In the genomic region with DNA sequence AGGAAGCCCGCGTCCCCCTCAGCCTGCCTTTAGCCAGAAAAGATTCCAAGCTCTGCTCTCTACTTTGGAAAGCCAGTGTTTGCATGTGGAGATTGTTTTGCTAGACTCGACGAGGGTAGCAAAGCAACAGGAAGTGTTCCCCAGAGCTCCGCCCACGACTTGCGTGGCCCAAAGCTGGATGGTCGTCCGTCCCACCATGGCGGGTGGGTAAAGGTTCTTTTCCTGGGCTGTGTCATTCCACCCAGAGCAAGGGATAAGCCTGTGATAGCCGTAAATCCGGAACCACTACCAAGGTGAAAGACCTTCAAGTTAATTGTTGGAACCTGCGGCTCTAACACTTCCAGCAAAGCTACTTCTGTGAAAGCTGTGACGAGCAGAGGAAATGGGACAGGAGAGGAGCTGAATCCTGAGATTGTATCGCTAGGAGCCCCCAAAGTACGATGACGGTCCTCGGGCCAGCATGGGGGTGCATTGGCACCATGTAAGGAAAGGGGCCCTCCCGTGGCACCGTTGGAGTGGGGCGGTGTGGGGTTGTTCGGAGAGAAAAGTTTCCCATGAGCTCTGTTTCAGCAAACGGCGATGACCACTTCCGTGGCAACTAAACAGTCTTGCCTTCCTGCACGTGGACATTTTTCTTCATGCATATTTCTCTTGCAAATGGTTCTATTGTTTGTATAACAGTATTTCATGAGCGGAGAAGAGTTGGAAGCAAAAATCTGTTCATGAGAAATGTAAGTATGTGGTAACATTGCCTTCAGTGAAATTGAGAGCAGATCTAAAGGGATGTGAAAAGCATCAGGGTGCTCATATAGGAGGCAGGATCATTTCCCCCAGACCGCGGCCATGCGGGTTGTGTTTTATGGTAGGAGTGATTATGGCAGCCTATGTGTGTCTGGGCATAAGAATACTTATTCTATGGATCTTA, we compare ENCODE assay signal across 8 cellular contexts. TPM values are rescaled to one million over a fixed set of nuclear protein-coding genes. Genes with fewer than 3 reads are reported as not detected.
DNase-seq lines count a peak whose midpoint lies in the region; ATAC-seq, FAIRE-seq and TF ChIP-seq lines count a peak whose summit lies in the region.

No MANE protein-coding gene starts in this region.

- no peaks in the 10 kb centered on the region for H3K79me1 ChIP-seq in neuronal stem cell (ENCODE audit: low read depth, low read length)

- RAD21 ChIA-PET in GM12878 (lab: Charles Lee; ENCODE audit: unreplicated experiment), result interaction anchor here (0.9 to 7.7 kb wide), 11 partner anchors 9 to 396 kb away, joined by 3 to 97 read pairs (median 6); partner anchors contain the start of genes MX1 and MX2

- no peak overlapping the region for H3K14ac ChIP-seq in neuronal stem cell (ENCODE audit: low read length)

- FAIRE-seq in GM12878 (lab: Jason Lieb, UNC), result peak; percentile 88

- DNase-seq in NCI-H2227 (lab: John Stamatoyannopoulos, UW; ENCODE audit: unreplicated experiment) (peak; percentile 51), GM12878 (ENCODE audit: low read depth, low spot score) (peak; percentile 25), neuronal stem cell (ENCODE audit: low spot score) (no peak), hippocampal formation (lab: John Stamatoyannopoulos, UW) (no peak), KBM-7 (no peak)

- no peak overlapping the region for H2BK5ac ChIP-seq in neuronal stem cell (ENCODE audit: low read length)

- H2AK5ac ChIP-seq in neuronal stem cell (ENCODE audit: low read depth, low read length), result no peak overlapping the region

- H3K9me3 ChIP-seq in DOHH2 (ENCODE audit: control insufficient read depth, insufficient read depth, low read length) (no peaks in the 10 kb centered on the region), GM12878 (replicated peaks; ENCODE audit: control insufficient read depth, insufficient read depth, low read length) (no peaks in the 10 kb centered on the region), neuronal stem cell (replicated peaks in 1 of 2; ENCODE audit: control insufficient read depth in 2 of 2, insufficient read depth in 1 of 2, low read depth in 1 of 2, low read length in 2 of 2) (no peaks in the 10 kb centered on the region)

- no peak overlapping the region for H2BK12ac ChIP-seq in neuronal stem cell (ENCODE audit: low read length)

- H4K20me1 ChIP-seq in DOHH2 (ENCODE audit: control insufficient read depth, insufficient read depth, low read depth, low read length), result no peaks in the 10 kb centered on the region
- H4K20me1 ChIP-seq in GM12878 (ENCODE audit: control insufficient read depth, insufficient read depth), result no peaks in the 10 kb centered on the region; the same call in 1 of the 2 replicates

- H3F3A ChIP-seq in DOHH2 (ENCODE audit: control insufficient read depth, insufficient read depth), result 0 out of 2 replicates have a peak, but pooled peaks cover 5% of the 10 kb centered on the region

- peak; percentile 4; the same call in 1 of the 2 replicates for TF ChIP-seq POLR2A in GM12878 (IDR thresholded peaks at IDR 0.05; ENCODE audit: low read depth, low read length)

- BruUV-seq in GM12878 (replicated peaks; lab: Mats Ljungman, UMichigan), result TSS peak; percentile 36

- no peaks in the 10 kb centered on the region for H3K36me3 ChIP-seq in DOHH2 (ENCODE audit: control insufficient read depth, low read length)
- no peaks in the 10 kb centered on the region; a peak in 2 of 4 replicates for H3K36me3 ChIP-seq in GM12878 (ENCODE audit: control insufficient read depth in 2 of 2, insufficient read depth in 2 of 2, low read length in 1 of 2)
- no peaks in the 10 kb centered on the region for H3K36me3 ChIP-seq in neuronal stem cell (replicated peaks in 1 of 2; ENCODE audit: control insufficient read depth in 2 of 2, insufficient read depth in 2 of 2, low read length in 2 of 2)

- H3K4me2 ChIP-seq in DOHH2 (ENCODE audit: low read length) (peak overlapping the region; percentile 93), GM12878 (ENCODE audit: control insufficient read depth, insufficient read depth) (peak overlapping the region; percentile 95), neuronal stem cell (ENCODE audit: insufficient read depth, low read length, poor library complexity, severe bottlenecking) (peak overlapping the region; percentile 72)

- no peak overlapping the region for H4K91ac ChIP-seq in neuronal stem cell (ENCODE audit: low read depth, low read length, poor library complexity)

- H2AFZ ChIP-seq in GM12878 (ENCODE audit: control insufficient read depth, low read depth, low read length), result peak overlapping the region; percentile 47
- H2AFZ ChIP-seq in neuronal stem cell (ENCODE audit: low read length), result no peak overlapping the region

- H3K27me3 ChIP-seq in DOHH2 (ENCODE audit: control insufficient read depth, low read length), result peaks cover 5% of the 10 kb centered on the region; the same call in 1 of the 2 replicates
- H3K27me3 ChIP-seq in GM12878 (replicated peaks in 1 of 2; ENCODE audit: control insufficient read depth in 2 of 2, insufficient read depth in 2 of 2, low read length in 1 of 2), result no peaks in the 10 kb centered on the region
- peaks cover 0 to 17% (median 0%) of the 10 kb centered on the region in 3 experiments for H3K27me3 ChIP-seq in neuronal stem cell (ENCODE audit: control insufficient read depth in 3 of 3, insufficient read depth in 3 of 3, low read depth in 1 of 3, low read length in 3 of 3)

- ATAC-seq in GM12878 (peak; percentile 41), HG02678 (IDR thresholded peaks at IDR 0.05; ENCODE audit: unreplicated experiment) (no peak), GM19035 (IDR thresholded peaks at IDR 0.05; ENCODE audit: unreplicated experiment) (no peak)

- CTCF ChIA-PET in GM12878 (lab: Yijun Ruan, JAX), result interaction anchor here (0.9 to 7.4 kb wide), 13 partner anchors 8 to 112 kb away, joined by 3 to 99 read pairs (median 4); partner anchors contain the start of gene MX1

- H3K4me3 ChIP-seq in DOHH2 (ENCODE audit: low read length) (peak overlapping the region; percentile 78), GM12878 (peak overlapping the region; percentile 75), neuronal stem cell (ENCODE audit: low read length in 2 of 2) (no peak overlapping the region)

- peaks cover 3% of the 10 kb centered on the region; the same call in 1 of the 2 replicates for H3K79me2 ChIP-seq in DOHH2 (ENCODE audit: control insufficient read depth, low read length)
- peaks cover 75% of the 10 kb centered on the region for H3K79me2 ChIP-seq in GM12878 (ENCODE audit: control insufficient read depth, insufficient read depth, low read length)

- H3K27ac ChIP-seq in DOHH2 (ENCODE audit: low read depth, low read length) (peak overlapping the region; percentile 75), GM12878 (ENCODE audit: control insufficient read depth, insufficient read depth) (peak overlapping the region; percentile 66), neuronal stem cell (replicated peaks; ENCODE audit: low read length) (no peak overlapping the region)

- no peak overlapping the region for H4K8ac ChIP-seq in neuronal stem cell (ENCODE audit: low read depth, low read length)

- H3K23ac ChIP-seq in neuronal stem cell (ENCODE audit: low read depth, low read length, poor library complexity), result no peak overlapping the region

- H3K9me2 ChIP-seq in DOHH2 (replicated peaks; ENCODE audit: control insufficient read depth, low read length), result no peaks in the 10 kb centered on the region

- POLR2A ChIA-PET in GM12878 (lab: Charles Lee), result interaction anchor here (0.5 to 4.6 kb wide), 13 partner anchors 9 to 398 kb away, joined by 3 to 80 read pairs (median 3); partner anchors contain the start of genes MX1 and MX2

- no peak overlapping the region for H3K4ac ChIP-seq in neuronal stem cell (ENCODE audit: low read length)

- intact Hi-C loops in GM12878 (cut with micrococcal nuclease; ENCODE audit: unreplicated experiment), result loop anchor here (10.0 kb wide), 3 partner anchors 495 to 855 kb away; no protein-coding TSS in a partner anchor

- in situ Hi-C loops in GM12878 (cut with MboI), result no loop called here
- in situ Hi-C loops in KBM-7 (cut with MboI; ENCODE audit: low pct_unique_long_range_greater_than_20kb, low sequenced_read_pairs), result no loop called here

- WGBS in GM12878 (ENCODE audit: insufficient coverage, insufficient replicate concordance, low lambda C conversion rate, missing lambda C conversion rate), result 31% methylated on average over 30 of the region's 30 CpGs
- WGBS in neuronal stem cell (ENCODE audit: extremely low coverage in 2 of 2, insufficient read length in 2 of 2, insufficient replicate concordance in 1 of 2), 2 donors, result no CpG with 5 or more reads among the region's 30 CpGs

- H2BK15ac ChIP-seq in neuronal stem cell (ENCODE audit: low read length), result no peak overlapping the region

- peak overlapping the region; percentile 68 for H3K18ac ChIP-seq in neuronal stem cell (ENCODE audit: low read length)

- TF ChIP-seq CTCF in DOHH2 (IDR thresholded peaks at IDR 0.05; ENCODE audit: low read depth, low read length, poor library complexity, severe bottlenecking), result no peak
- TF ChIP-seq CTCF in GM12878 (IDR thresholded peaks at IDR 0.05 in 2 of 3, conservative IDR thresholded peaks at IDR 0.05 in 1 of 3; ENCODE audit: control insufficient read depth in 2 of 3, extremely low read depth in 1 of 3, insufficient read depth in 1 of 3, low read depth in 3 of 3, low read length in 3 of 3), result no peak

- H3K9ac ChIP-seq in GM12878 (ENCODE audit: control insufficient read depth, insufficient read depth, low read length), result peak overlapping the region; percentile 42
- no peak overlapping the region for H3K9ac ChIP-seq in neuronal stem cell (ENCODE audit: low read depth, low read length, poor library complexity)

- no peak overlapping the region for H2BK120ac ChIP-seq in neuronal stem cell (ENCODE audit: low read depth, low read length)

- no peak for TF ChIP-seq EP300 in GM12878 (IDR thresholded peaks at IDR 0.05; ENCODE audit: borderline replicate concordance in 1 of 2, control insufficient read depth in 1 of 2, low read depth in 2 of 2, low read length in 2 of 2)

- SMC1A ChIA-PET in GM12878 (lab: Charles Lee; ENCODE audit: uncharacterized antibody, unreplicated experiment), result interaction anchor here (1.5 to 8.3 kb wide), 13 partner anchors 8 to 90 kb away, joined by 3 to 67 read pairs (median 10); partner anchors contain the start of genes MX1 and MX2

- H3K4me1 ChIP-seq in DOHH2 (ENCODE audit: control insufficient read depth, low read length) (peaks cover 50% of the 10 kb centered on the region), GM12878 (ENCODE audit: control insufficient read depth, insufficient read depth, low read length) (peaks cover 37% of the 10 kb centered on the region), neuronal stem cell (ENCODE audit: control insufficient read depth in 2 of 2, insufficient read depth in 1 of 2, low read depth in 1 of 2, low read length in 2 of 2) (peaks cover 0 to 3% of the 10 kb centered on the region in 2 donors)

- no peak for TF ChIP-seq RAD21 in GM12878 (IDR thresholded peaks at IDR 0.05; ENCODE audit: insufficient read depth, low read depth, low read length)

RNA-seq across cellular contexts. Expression of gene MX2, which starts 8.3 kb away (rescaled TPM):
- total RNA-seq in GM12878 (2013; cell fraction: nucleolus; rRNA removed), result 393 and 402 TPM in 2 replicates
- 43.3 and 51.0 TPM in 2 replicates for total RNA-seq in GM12878 (2014; rRNA removed)
- total RNA-seq in GM12878 (2014; rRNA removed; fragmentation: Illumina TruSeq; extraction: Trizol), result 53.8 and 54.1 TPM in 2 replicates
- 49.0 and 52.2 TPM in 2 replicates for total RNA-seq in GM12878 (2021)
- 32.5 TPM for polyA plus RNA-seq in GM12878 (2011; ENCODE audit: low read depth)
- polyA plus RNA-seq in GM12878 (2011; rRNA removed), result 167 and 182 TPM in 2 replicates
- polyA plus RNA-seq in GM12878 (2011; cell fraction: cytosol; rRNA removed), result 135 and 137 TPM in 2 replicates
- polyA plus RNA-seq in GM12878 (2011; cell fraction: nucleus; rRNA removed), result 152 and 184 TPM in 2 replicates
- polyA plus RNA-seq in GM12878 (2012), result 46.6 and 49.9 TPM in 2 replicates
- 85.0 and 133 TPM in 2 replicates for polyA plus RNA-seq in GM12878 (2014; fragmentation: Illumina TruSeq; extraction: Trizol)
- 10 to 100 TPM; 10.5 to 13.9 TPM for polyA plus RNA-seq in GM12878 (2014; fragmentation: Nextera tagmentation; extraction: Ambion mirVana)
- polyA plus RNA-seq in GM12878 (2014; rRNA removed), result 42.4 and 49.7 TPM in 2 replicates
- polyA plus RNA-seq in GM12878 (2016; fragmentation: Nextera tagmentation; extraction: Ambion mirVana), result 10 to 100 TPM; 25.3 to 26.7 TPM
- 143 and 159 TPM in 2 replicates for polyA minus RNA-seq in GM12878 (2011; rRNA and poly(A)+ RNA removed)
- polyA minus RNA-seq in GM12878 (2011; cell fraction: cytosol; rRNA and poly(A)+ RNA removed), result 45.2 and 49.5 TPM in 2 replicates
- polyA minus RNA-seq in GM12878 (2011; cell fraction: nucleus; rRNA and poly(A)+ RNA removed), result 100.0 and 124 TPM in 2 replicates
- polyA plus RNA-seq in neuronal stem cell (2013, experiment 1 of 2), result 3.2 TPM
- polyA plus RNA-seq in neuronal stem cell (2013, experiment 2 of 2), result 3.5 TPM

RNA-seq across cellular contexts. Expression of gene FAM3B, which starts 53.6 kb away (rescaled TPM):
- not detected in 2 replicates for total RNA-seq in GM12878 (2013; cell fraction: nucleolus; rRNA removed)
- total RNA-seq in GM12878 (2014; rRNA removed) (not detected in 2 replicates), GM12878 (2014; rRNA removed; fragmentation: Illumina TruSeq; extraction: Trizol) (not detected in 2 replicates), GM12878 (2021) (not detected in 2 replicates)
- polyA plus RNA-seq in GM12878 (2011; ENCODE audit: low read depth), result not detected
- polyA plus RNA-seq in GM12878 (2011; rRNA removed) (0.09 and 0.12 TPM in 2 replicates), GM12878 (2014; fragmentation: Illumina TruSeq; extraction: Trizol) (not detected in 2 replicates), GM12878 (2014; fragmentation: Nextera tagmentation; extraction: Ambion mirVana) (not detected), GM12878 (2014; rRNA removed) (not detected in 2 replicates), GM12878 (2016; fragmentation: Nextera tagmentation; extraction: Ambion mirVana) (not detected)
- 0.06 TPM in 1 of 2 replicates, not detected in the other for polyA plus RNA-seq in GM12878 (2011; cell fraction: cytosol; rRNA removed)
- polyA plus RNA-seq in GM12878 (2011; cell fraction: nucleus; rRNA removed), result 0.15 TPM in 1 of 2 replicates, not detected in the other
- not detected in 2 replicates for polyA plus RNA-seq in GM12878 (2012)
- polyA minus RNA-seq in GM12878 (2011; rRNA and poly(A)+ RNA removed), result not detected in 2 replicates
- polyA minus RNA-seq in GM12878 (2011; cell fraction: cytosol; rRNA and poly(A)+ RNA removed), result not detected in 2 replicates
- polyA minus RNA-seq in GM12878 (2011; cell fraction: nucleus; rRNA and poly(A)+ RNA removed), result not detected in 2 replicates
- polyA plus RNA-seq in neuronal stem cell (2013, experiment 1 of 2), result not detected
- polyA plus RNA-seq in neuronal stem cell (2013, experiment 2 of 2), result not detected

RNA-seq across cellular contexts. Expression of gene MX1, which starts 55.9 kb away (rescaled TPM):
- 488 and 545 TPM in 2 replicates for total RNA-seq in GM12878 (2013; cell fraction: nucleolus; rRNA removed)
- total RNA-seq in GM12878 (2014; rRNA removed) (385 and 432 TPM in 2 replicates), GM12878 (2014; rRNA removed; fragmentation: Illumina TruSeq; extraction: Trizol) (354 and 364 TPM in 2 replicates), GM12878 (2021) (380 and 405 TPM in 2 replicates)
- polyA plus RNA-seq in GM12878 (2011; ENCODE audit: low read depth), result 255 TPM
- polyA plus RNA-seq in GM12878 (2011; rRNA removed) (337 and 367 TPM in 2 replicates), GM12878 (2014; fragmentation: Illumina TruSeq; extraction: Trizol) (293 and 352 TPM in 2 replicates), GM12878 (2014; fragmentation: Nextera tagmentation; extraction: Ambion mirVana) (10 to 100 TPM; 75.9 to 90.9 TPM), GM12878 (2014; rRNA removed) (308 and 311 TPM in 2 replicates), GM12878 (2016; fragmentation: Nextera tagmentation; extraction: Ambion mirVana) (100 to 1,000 TPM; 242 to 247 TPM)
- polyA plus RNA-seq in GM12878 (2011; cell fraction: cytosol; rRNA removed), result 403 and 416 TPM in 2 replicates
- 596 and 625 TPM in 2 replicates for polyA plus RNA-seq in GM12878 (2011; cell fraction: nucleus; rRNA removed)
- 327 and 366 TPM in 2 replicates for polyA plus RNA-seq in GM12878 (2012)
- 680 and 808 TPM in 2 replicates for polyA minus RNA-seq in GM12878 (2011; rRNA and poly(A)+ RNA removed)
- 217 and 223 TPM in 2 replicates for polyA minus RNA-seq in GM12878 (2011; cell fraction: cytosol; rRNA and poly(A)+ RNA removed)
- polyA minus RNA-seq in GM12878 (2011; cell fraction: nucleus; rRNA and poly(A)+ RNA removed), result 429 and 648 TPM in 2 replicates
- 0.91 TPM for polyA plus RNA-seq in neuronal stem cell (2013, experiment 1 of 2)
- polyA plus RNA-seq in neuronal stem cell (2013, experiment 2 of 2), result 0.75 TPM

Comparison
In these comparisons a context has a peak if more than half of its experiments do, and no peak if none do; other contexts are left out.
1. H3K4me3 ChIP-seq: peak in DOHH2 (single experiment) and GM12878 (single experiment); none in neuronal stem cell (0 of 2).
2. DNase-seq: peak in NCI-H2227 (single experiment) and GM12878 (single experiment); none in neuronal stem cell (single experiment), hippocampal formation (0 of 2) and KBM-7 (single experiment).
3. Peak in every context shown above with its lines, with median percentiles within 50 percentile points of each other: H3K4me2 ChIP-seq.